ENCODE assay signal across 8 cellular contexts in the genomic region with DNA sequence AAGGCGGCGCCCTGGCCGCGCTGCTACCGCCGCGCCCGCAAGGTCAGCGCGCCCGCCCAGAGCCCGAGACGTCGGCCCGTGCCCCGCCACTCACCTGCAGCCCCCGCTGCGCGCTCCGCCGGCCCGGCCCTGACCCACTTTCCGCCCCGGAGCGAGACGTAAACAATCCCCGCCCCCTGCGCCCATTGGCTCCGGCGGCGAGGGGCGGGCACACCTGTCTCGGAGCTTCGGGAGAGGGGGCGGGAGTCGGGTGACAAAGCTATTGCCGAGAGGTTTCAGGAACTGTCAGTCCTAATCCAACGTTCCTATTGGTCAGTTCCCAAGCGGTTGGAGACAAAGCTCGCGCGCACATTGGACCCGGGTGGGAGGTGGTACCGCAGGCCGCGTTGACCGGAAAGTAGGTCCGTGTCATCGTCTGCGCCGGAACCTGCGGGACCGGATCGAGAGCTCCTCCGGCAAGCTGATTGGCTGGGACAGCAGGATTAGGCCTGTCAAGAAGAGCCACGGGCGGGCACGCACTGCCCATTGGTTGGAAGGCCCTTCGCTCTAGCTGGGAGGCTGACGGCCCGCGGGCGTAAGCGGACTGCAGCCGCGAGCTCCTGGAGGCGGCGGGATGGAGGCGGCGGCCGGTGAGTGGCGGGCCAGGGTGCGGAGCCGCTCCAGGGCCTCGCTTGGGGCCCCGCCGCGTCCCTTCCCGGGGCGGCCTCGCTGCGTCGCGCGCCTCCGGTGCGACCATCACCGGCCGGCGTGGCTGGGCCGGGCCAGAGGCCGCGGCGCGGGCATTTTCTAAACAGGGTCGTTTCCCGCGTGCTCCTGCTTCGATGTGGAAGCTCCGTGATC. TPM values are rescaled to one million over a fixed set of nuclear protein-coding genes. Genes with fewer than 3 reads are reported as not detected.
A peak's percentile ranks its signal among the peaks of the same experiment; 100 is the strongest.
DNase-seq lines count a peak whose midpoint lies in the region; ATAC-seq and TF ChIP-seq lines count a peak whose summit lies in the region.

A gene with protein sequence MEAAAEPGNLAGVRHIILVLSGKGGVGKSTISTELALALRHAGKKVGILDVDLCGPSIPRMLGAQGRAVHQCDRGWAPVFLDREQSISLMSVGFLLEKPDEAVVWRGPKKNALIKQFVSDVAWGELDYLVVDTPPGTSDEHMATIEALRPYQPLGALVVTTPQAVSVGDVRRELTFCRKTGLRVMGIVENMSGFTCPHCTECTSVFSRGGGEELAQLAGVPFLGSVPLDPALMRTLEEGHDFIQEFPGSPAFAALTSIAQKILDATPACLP (plus strand): TSS at position 553 of the 840 bp plus-strand sequence. CDS start 61 bp downstream, at position 614.
A gene (minus strand): TSS at position 164 of the 840 bp plus-strand sequence. CDS start 1,088 bp downstream, outside the sequence.

- ATAC-seq in HG02623 (IDR thresholded peaks at IDR 0.05; ENCODE audit: unreplicated experiment): peak; percentile 78

- no peaks in the 10 kb centered on the region for H3K36me3 Mint-ChIP-seq in activated naive CD8-positive, alpha-beta T cell

- POLR2A ChIA-PET in GM10248 (lab: Yijun Ruan, JAX): interaction anchor here (0.6 to 2.4 kb wide), 7 partner anchors 8 to 373 kb away, joined by 4 to 24 read pairs (median 6); a partner anchor contains a TSS

- H3K27ac Mint-ChIP-seq in activated naive CD8-positive, alpha-beta T cell: peak within 1 kb of the TSS; percentile 93

- DNase-seq in GM10248 (ENCODE audit: extremely low spot score): peak; percentile 98
- DNase-seq in NCI-H1105 (lab: John Stamatoyannopoulos, UW): peak; percentile 95
- peak; percentile 100 for DNase-seq in SKM-1 treated with dmso at 0.1 percent for 144 hours (lab: John Stamatoyannopoulos, UW; ENCODE audit: unreplicated experiment)
- DNase-seq in glomerular endothelial cell (ENCODE audit: extremely low read depth, low read depth, low spot score): peak; percentile 99
- peak; percentile 100 for DNase-seq in occipital lobe (lab: John Stamatoyannopoulos, UW)

- H3K27me3 Mint-ChIP-seq in activated naive CD8-positive, alpha-beta T cell: no peaks in the 10 kb centered on the region

- peak within 1 kb of the TSS; percentile 95 for H3K4me3 Mint-ChIP-seq in activated naive CD8-positive, alpha-beta T cell

- peak within 1 kb of the TSS; percentile 50 for H3K27ac ChIP-seq in temporal lobe (ENCODE audit: low read depth, low read length)

- peaks cover 20% of the 10 kb centered on the region for H3K4me1 Mint-ChIP-seq in activated naive CD8-positive, alpha-beta T cell (ENCODE audit: low read depth)

- no peak for TF ChIP-seq CTCF in GM10248 (IDR thresholded peaks at IDR 0.05; ENCODE audit: control extremely low read depth, extremely low read depth, low read depth, missing control alignments)

- no peaks in the 10 kb centered on the region for H3K9me3 Mint-ChIP-seq in activated naive CD8-positive, alpha-beta T cell (ENCODE audit: low read depth)

- CTCF ChIA-PET in GM10248 (lab: Yijun Ruan, JAX): interaction anchor here (0.8 to 2.0 kb wide), 13 partner anchors 9 to 1144 kb away, joined by 3 to 17 read pairs (median 5); a partner anchor contains a TSS

RNA-seq across cellular contexts. Expression of the first gene that starts in this region (rescaled TPM):
- total RNA-seq in glomerular endothelial cell (114 and 135 TPM in 2 replicates), occipital lobe (37.9 TPM), temporal lobe (27.3 TPM)

RNA-seq across cellular contexts. Expression of the second gene that starts in this region (rescaled TPM):
- 36.2 and 63.6 TPM in 2 replicates for total RNA-seq in glomerular endothelial cell
- total RNA-seq in occipital lobe: 60.5 TPM
- 43.0 TPM for total RNA-seq in temporal lobe

Comparison
In these comparisons a context has a peak if more than half of its experiments do, and no peak if none do; other contexts are left out.
1. Peak in every context shown above with its lines: DNase-seq, ATAC-seq and H3K27ac ChIP-seq.